11 cellular contexts compared by ENCODE assay signal in genomic region chr6:52725530-52726192, GRCh38. TPM values are rescaled to one million over a fixed set of nuclear protein-coding genes. Genes with fewer than 3 reads are reported as not detected.
DNase-seq lines count a peak whose midpoint lies in the region; ATAC-seq and TF ChIP-seq lines count a peak whose summit lies in the region.
"Had no signal": no experiment of that assay in that cellular context is flagged by ENCODE, and none has a peak within 500 bp of the region (broad histone marks: within the 10 kb centered on the region; RNA-seq: fewer than 3 reads in every experiment).

No MANE protein-coding gene starts in this region.

- H3K4me3 ChIP-seq in hepatocyte (no peak overlapping the region), tibial artery (no peak overlapping the region), right cardiac atrium (ENCODE audit: low read length) (no peak overlapping the region)

- 53% methylated on average over 2 of the region's 2 CpGs for WGBS in hepatocyte (ENCODE audit: low lambda C conversion rate, missing lambda C conversion rate)
- 83% methylated on average over 2 of the region's 2 CpGs for WGBS in right cardiac atrium

- TF ChIP-seq CTCF in hepatocyte (IDR thresholded peaks at IDR 0.05; ENCODE audit: poor library complexity) (no peak), tibial artery (IDR thresholded peaks at IDR 0.05) (no peak)

- peak overlapping the region; percentile 93 for H3K27ac ChIP-seq in hepatocyte
- H3K27ac ChIP-seq in tibial artery, result peak overlapping the region; percentile 52 to 77
- H3K27ac ChIP-seq in right cardiac atrium (ENCODE audit: low read length), result no peak overlapping the region

- no peaks in the 10 kb centered on the region for H3K9me2 ChIP-seq in hepatocyte (replicated peaks; ENCODE audit: insufficient read depth)

- intact Hi-C loops in tibial artery (cut with DNase I; ENCODE audit: low total_unique reads) (no loop called here), right cardiac atrium (cut with DNase I) (no loop called here)

- peaks cover 21% of the 10 kb centered on the region for H3K4me1 ChIP-seq in hepatocyte (ENCODE audit: insufficient read depth)
- H3K4me1 ChIP-seq in tibial artery, result peaks cover 0 to 40% (median 15%) of the 10 kb centered on the region in 4 donors
- H3K4me1 ChIP-seq in right cardiac atrium (ENCODE audit: control insufficient read depth, insufficient read depth, low read length), result no peaks in the 10 kb centered on the region

- no peak for ATAC-seq in GM19023 (IDR thresholded peaks at IDR 0.05; ENCODE audit: unreplicated experiment)
- ATAC-seq in right cardiac atrium, result no peak

- peak; percentile 2 for DNase-seq in NCI-H1105 (lab: John Stamatoyannopoulos, UW)
- peak; percentile 81 to 88 for DNase-seq in SHP77 (lab: John Stamatoyannopoulos, UW)
- peak; percentile 71 for DNase-seq in hepatocyte (ENCODE audit: low spot score)
- DNase-seq in tibial artery, result no peak
- DNase-seq in SKM-1 treated with dmso at 0.1 percent for 144 hours (lab: John Stamatoyannopoulos, UW; ENCODE audit: unreplicated experiment), result no peak
- DNase-seq in right cardiac atrium, result no peak
- DNase-seq: left cardiac atrium, NCI-H2171 treated with DMSO at 0.1 percent for 48 hours had no signal

- H3K4me2 ChIP-seq in hepatocyte, result peak overlapping the region; percentile 36

- no peaks in the 10 kb centered on the region for H4K20me1 ChIP-seq in hepatocyte (ENCODE audit: insufficient read depth, poor library complexity, severe bottlenecking)

- H3K27me3 ChIP-seq in hepatocyte, result no peaks in the 10 kb centered on the region
- no peaks in the 10 kb centered on the region for H3K27me3 ChIP-seq in tibial artery
- H3K27me3 ChIP-seq in right cardiac atrium (ENCODE audit: control insufficient read depth, insufficient read depth), result no peaks in the 10 kb centered on the region

- H3K79me2 ChIP-seq in hepatocyte, result no peaks in the 10 kb centered on the region

- no peak overlapping the region for H2AFZ ChIP-seq in hepatocyte

- no peaks in the 10 kb centered on the region for H3K9me3 ChIP-seq in hepatocyte (ENCODE audit: low read depth)
- H3K9me3 ChIP-seq in tibial artery, result no peaks in the 10 kb centered on the region
- no peaks in the 10 kb centered on the region for H3K9me3 ChIP-seq in right cardiac atrium (ENCODE audit: control insufficient read depth, low read length)

- H3K36me3 ChIP-seq in hepatocyte (replicated peaks; ENCODE audit: insufficient read depth, low read depth) (no peaks in the 10 kb centered on the region), tibial artery (no peaks in the 10 kb centered on the region)

RNA-seq across cellular contexts. Expression of gene GSTA2, which starts 37.6 kb away (rescaled TPM):
- total RNA-seq in hepatocyte (402 and 441 TPM in 2 replicates), right cardiac atrium (not detected)
- polyA plus RNA-seq in hepatocyte (305 and 383 TPM in 2 replicates), right cardiac atrium (not detected)
- total RNA-seq: activated T-helper 2 cell treated with anti-CD3 and anti-CD28 coated beads, Interferon-gamma antibody, Interleukin-2, Interleukin-4, amounts not matched to agents 10 μg/mL and 5 μg/mL and 100 μg/mL, durations not matched to agents 14 hours and 24 hours and 36 hours; left cardiac atrium; subcutaneous adipose tissue had no signal

RNA-seq across cellular contexts. Expression of gene TMEM14A, which starts 54.7 kb away (rescaled TPM):
- total RNA-seq in hepatocyte (70.6 and 84.5 TPM in 2 replicates), right cardiac atrium (10 to 100 TPM in 3 of 4 donors, 1 to 10 TPM in 1; 8.7 to 15.4 (median 13.5) TPM)
- polyA plus RNA-seq in hepatocyte (80.4 and 86.9 TPM in 2 replicates), right cardiac atrium (19.5 TPM)

Comparison
In these comparisons a context has a peak if more than half of its experiments do, and no peak if none do; other contexts are left out.
1. DNase-seq: peak in NCI-H1105 (single experiment), SHP77 (2 of 2) and hepatocyte (single experiment); none in tibial artery (0 of 2), SKM-1 treated with dmso at 0.1 percent for 144 hours (single experiment) and right cardiac atrium (0 of 3).
2. RNA of gene GSTA2, which starts 37.6 kb away (total RNA-seq): 402 to 441 TPM in hepatocyte; not detected in right cardiac atrium; every median in the first group is over 100 times any median in the second.